In genomic region chr1:214605933-214606925, GRCh38 we compare ENCODE assay signal across 1 cellular context. TPM values are rescaled to one million over a fixed set of nuclear protein-coding genes. Genes with fewer than 3 reads are reported as not detected.
"Had no signal": no experiment of that assay in that cellular context is flagged by ENCODE, and none has a peak within 500 bp of the region (broad histone marks: within the 10 kb centered on the region; RNA-seq: fewer than 3 reads in every experiment).

No MANE protein-coding gene starts in this region.

RNA-seq across cellular contexts. Expression of gene PTPN14, which starts 54.8 kb away (rescaled TPM):
- total RNA-seq: OCI-LY7 had no signal
